23 cellular contexts compared by ENCODE assay signal in genomic region chr12:96265836-96266235, GRCh38.
DNase-seq lines count a peak whose midpoint lies in the region; ATAC-seq, FAIRE-seq and TF ChIP-seq lines count a peak whose summit lies in the region.
"Had no signal": no experiment of that assay in that cellular context is flagged by ENCODE, and none has a peak within 500 bp of the region (broad histone marks: within the 10 kb centered on the region; RNA-seq: fewer than 3 reads in every experiment).

No MANE protein-coding gene starts in this region.

- H4K20me1 ChIP-seq in HepG2 (ENCODE audit: insufficient read depth, low read length): no peaks in the 10 kb centered on the region
- no peaks in the 10 kb centered on the region for H4K20me1 ChIP-seq in GM23248 (ENCODE audit: insufficient read depth)

- H3K27ac ChIP-seq in HepG2 (ENCODE audit: extremely low read length, insufficient read depth, low read length) (no peak overlapping the region), right lobe of liver (no peak overlapping the region), GM23248 (peak overlapping the region; percentile 30)
- H3K27ac ChIP-seq: BLaER1, SJCRH30 had no signal

- H3K9me3 ChIP-seq in HepG2 (ENCODE audit: low read length): no peaks in the 10 kb centered on the region
- no peaks in the 10 kb centered on the region for H3K9me3 ChIP-seq in right lobe of liver
- no peaks in the 10 kb centered on the region for H3K9me3 ChIP-seq in GM23248 (ENCODE audit: low read depth)
- H3K9me3 ChIP-seq: BLaER1, MG63, SJCRH30 had no signal

- H3K27ac Mint-ChIP-seq in chondrocyte (ENCODE audit: unreplicated experiment): peak overlapping the region; percentile 36
- H3K27ac Mint-ChIP-seq in stimulated activated effector memory CD8-positive, alpha-beta T cell treated with anti-CD3 and anti-CD28 coated beads, Interleukin-12 subunit alpha, Interleukin-12 subunit beta, amount 100 ng/mL, for 72 hours: peak overlapping the region; percentile 3

- H2AFZ ChIP-seq in HepG2 (ENCODE audit: low read length) (no peak overlapping the region), GM23248 (no peak overlapping the region)

- H3K36me3 Mint-ChIP-seq in chondrocyte (ENCODE audit: low read depth): peaks cover 21% of the 10 kb centered on the region
- H3K36me3 Mint-ChIP-seq in stimulated activated effector memory CD8-positive, alpha-beta T cell treated with anti-CD3 and anti-CD28 coated beads, Interleukin-12 subunit alpha, Interleukin-12 subunit beta, amount 100 ng/mL, for 72 hours: peaks cover 99% of the 10 kb centered on the region

- H3K27me3 ChIP-seq in HepG2 (ENCODE audit: control insufficient read depth in 1 of 2, insufficient read depth in 2 of 2, low read length in 2 of 2) (no peaks in the 10 kb centered on the region), right lobe of liver (no peaks in the 10 kb centered on the region), GM23248 (replicated peaks; ENCODE audit: insufficient read depth) (no peaks in the 10 kb centered on the region)
- H3K27me3 ChIP-seq: BLaER1, MG63, SJCRH30 had no signal

- TF ChIP-seq EP300 in HepG2 (IDR thresholded peaks at IDR 0.05; ENCODE audit: low read depth in 2 of 2, low read length in 2 of 2) (no peak), HepG2 (CRISPR knock-in tag; IDR thresholded peaks at IDR 0.05; ENCODE audit: borderline replicate concordance) (no peak)

- TF ChIP-seq CTCF in HepG2 (CRISPR knock-in tag; IDR thresholded peaks at IDR 0.05) (no peak), right lobe of liver (IDR thresholded peaks at IDR 0.05) (no peak), chondrocyte (IDR thresholded peaks at IDR 0.05) (no peak)

- no peaks in the 10 kb centered on the region for H3K9me3 Mint-ChIP-seq in chondrocyte (ENCODE audit: low read depth)
- no peaks in the 10 kb centered on the region for H3K9me3 Mint-ChIP-seq in stimulated activated effector memory CD8-positive, alpha-beta T cell treated with anti-CD3 and anti-CD28 coated beads, Interleukin-12 subunit alpha, Interleukin-12 subunit beta, amount 100 ng/mL, for 72 hours
- H3K9me3 Mint-ChIP-seq: IgD-negative memory B cell had no signal

- POLR2A ChIA-PET in HepG2 (lab: Yijun Ruan, JAX): no interaction called here

- H3K9me2 ChIP-seq in GM23248 (ENCODE audit: insufficient read depth): no peaks in the 10 kb centered on the region

- H3F3A ChIP-seq in GM23248 (ENCODE audit: insufficient read depth): peaks cover 98% of the 10 kb centered on the region

- WGBS in HepG2 (ENCODE audit: low lambda C conversion rate): 96% methylated on average over 1 of the region's 1 CpG
- 85% methylated on average over 1 of the region's 1 CpG for WGBS in right lobe of liver (ENCODE audit: insufficient coverage, low coverage, low lambda C conversion rate, missing lambda C conversion rate)
- WGBS in GM23248 (ENCODE audit: low coverage in 1 of 2, low lambda C conversion rate in 2 of 2, missing lambda C conversion rate in 2 of 2), 2 experiments: 96 to 100% methylated on average over 1 of the region's 1 CpG

- in situ Hi-C loops in HepG2 (cut with HindIII; ENCODE audit: extremely low pct_ligation_motif_present, low pct_unique_long_range_greater_than_20kb): no loop called here
- in situ Hi-C loops in GM23248 (cut with MboI): no loop called here
- in situ Hi-C loops in ACHN (cut with HindIII; ENCODE audit: low pct_ligation_motif_present, low pct_unique_long_range_greater_than_20kb, low sequenced_read_pairs): no loop called here
- in situ Hi-C loops in KBM-7 (cut with MboI; ENCODE audit: low pct_unique_long_range_greater_than_20kb, low sequenced_read_pairs): no loop called here

- peaks cover 10% of the 10 kb centered on the region for H3K4me1 Mint-ChIP-seq in chondrocyte (ENCODE audit: low read depth)
- peaks cover 18% of the 10 kb centered on the region for H3K4me1 Mint-ChIP-seq in stimulated activated effector memory CD8-positive, alpha-beta T cell treated with anti-CD3 and anti-CD28 coated beads, Interleukin-12 subunit alpha, Interleukin-12 subunit beta, amount 100 ng/mL, for 72 hours

- TF ChIP-seq POLR2A in HepG2 (IDR thresholded peaks at IDR 0.05; ENCODE audit: insufficient read depth in 1 of 2, low read depth in 2 of 2, low read length in 2 of 2): no peak
- TF ChIP-seq POLR2A in right lobe of liver (IDR thresholded peaks at IDR 0.05): no peak

- H3K4me3 Mint-ChIP-seq in chondrocyte (ENCODE audit: unreplicated experiment): no peak overlapping the region
- H3K4me3 Mint-ChIP-seq in stimulated activated effector memory CD8-positive, alpha-beta T cell treated with anti-CD3 and anti-CD28 coated beads, Interleukin-12 subunit alpha, Interleukin-12 subunit beta, amount 100 ng/mL, for 72 hours: no peak overlapping the region
- H3K4me3 Mint-ChIP-seq: IgD-negative memory B cell had no signal

- FAIRE-seq in HepG2 (lab: Jason Lieb, UNC): no peak
- FAIRE-seq: GM19239, H54 had no signal

- CTCF ChIA-PET in HepG2 (lab: Yijun Ruan, JAX; ENCODE audit: low intra/inter-chr PET ratio, low total read pairs): no interaction called here

- ATAC-seq in HepG2 (no peak), right lobe of liver (no peak)
- no peak for ATAC-seq in stimulated activated effector memory CD8-positive, alpha-beta T cell treated with anti-CD3 and anti-CD28 coated beads, Interleukin-12 subunit alpha, Interleukin-12 subunit beta, amount 100 ng/mL, for 72 hours
- ATAC-seq: Panc1 had no signal

- BruUV-seq in HepG2 (replicated peaks; lab: Mats Ljungman, UMichigan): no TSS peak

- intact Hi-C loops in HepG2 (cut with micrococcal nuclease; ENCODE audit: unreplicated experiment) (loop anchor here (10.0 kb wide), 1 partner anchor 51 kb away; no protein-coding TSS in a partner anchor), right lobe of liver (cut with DNase I) (no loop called here)

- H3K4me3 ChIP-seq in HepG2 (replicated peaks in 1 of 3; ENCODE audit: insufficient read depth in 1 of 3, low read depth in 2 of 3, low read length in 3 of 3): no peak overlapping the region
- no peak overlapping the region for H3K4me3 ChIP-seq in right lobe of liver
- no peak overlapping the region for H3K4me3 ChIP-seq in GM23248
- H3K4me3 ChIP-seq: BLaER1, MG63, SJCRH30 had no signal

- peaks cover 2 to 13% of the 10 kb centered on the region in 2 experiments; a peak in 3 of 5 replicates for H3K36me3 ChIP-seq in HepG2 (replicated peaks in 1 of 2; ENCODE audit: control insufficient read depth in 1 of 2, insufficient read depth in 2 of 2, low read length in 2 of 2)
- H3K36me3 ChIP-seq in right lobe of liver: peaks cover 0 to 3% (median 0%) of the 10 kb centered on the region in 4 donors
- H3K36me3 ChIP-seq in GM23248 (ENCODE audit: low read depth): peaks cover 67% of the 10 kb centered on the region

- H3K4me2 ChIP-seq in HepG2 (ENCODE audit: low read depth, low read length) (no peak overlapping the region), GM23248 (ENCODE audit: unreplicated experiment) (no peak overlapping the region)
- H3K4me2 ChIP-seq: BLaER1 had no signal

- H3K27me3 Mint-ChIP-seq in chondrocyte (ENCODE audit: low read depth): no peaks in the 10 kb centered on the region
- H3K27me3 Mint-ChIP-seq: IgD-negative memory B cell had no signal

- DNase-seq in HepG2 (ENCODE audit: low spot score) (no peak), right lobe of liver (no peak), GM23248 (no peak), chondrocyte (ENCODE audit: low spot score) (no peak), ACHN (no peak), KBM-7 (no peak), NCI-H1694 treated with DMSO at 0.1 percent for 48 hours (lab: John Stamatoyannopoulos, UW) (no peak)
- no peak for DNase-seq in stimulated activated effector memory CD8-positive, alpha-beta T cell treated with anti-CD3 and anti-CD28 coated beads, Interleukin-12 subunit alpha, Interleukin-12 subunit beta, amount 100 ng/mL, for 72 hours (ENCODE audit: low spot score in 2 of 2)
- DNase-seq: GDM1; MG63; NCI-H1048; NCI-H1436 treated with DMSO at 0.1 percent for 48 hours; NCI-H2029; NCI-H226; NCI-H510A treated with DMSO at 0.1 percent for 48 hours; NCI-H774; NK-92 treated with Interleukin-12 subunit alpha and Interleukin-12 subunit beta, amount 100 ng/mL, for 24 hours; SJCRH30 had no signal

- no peak for TF ChIP-seq RAD21 in HepG2 (CRISPR knock-in tag; IDR thresholded peaks at IDR 0.05)

- H3K9ac ChIP-seq in HepG2 (ENCODE audit: insufficient read depth, low read depth, low read length): no peak overlapping the region
- H3K9ac ChIP-seq in GM23248: 0 out of 2 replicates have a peak overlapping the region, but pooled peaks have one; percentile 1
- H3K9ac ChIP-seq: BLaER1 had no signal

- H3K79me2 ChIP-seq in HepG2 (ENCODE audit: insufficient read depth, low read length) (no peaks in the 10 kb centered on the region), GM23248 (ENCODE audit: insufficient read depth) (peaks cover 80% of the 10 kb centered on the region)

- H3K4me1 ChIP-seq in HepG2 (ENCODE audit: insufficient read depth, low read length) (peaks cover 30% of the 10 kb centered on the region), right lobe of liver (peaks cover 0 to 13% (median 4%) of the 10 kb centered on the region in 4 donors), GM23248 (ENCODE audit: insufficient read depth) (peaks cover under 1% of the 10 kb centered on the region; the same call in 1 of the 2 replicates)
- H3K4me1 ChIP-seq: BLaER1, SJCRH30 had no signal

TF ChIP-seq in HepG2, 621 proteins besides CTCF, POLR2A, EP300 and RAD21:
- peak; percentile 59 for TF ChIP-seq ZNF629 (CRISPR knock-in tag; conservative IDR thresholded peaks at IDR 0.05)
- no peak for TF ChIP-seq ZXDC (CRISPR knock-in tag; IDR thresholded peaks at IDR 0.05)
